In genomic region chr16:53922067-53922804, GRCh38 we compare ENCODE assay signal across 16 cellular contexts.
"Had no signal": no experiment of that assay in that cellular context is flagged by ENCODE, and none has a peak within 500 bp of the region (broad histone marks: within the 10 kb centered on the region; RNA-seq: fewer than 3 reads in every experiment).

No MANE protein-coding gene starts in this region.

- H3K27me3 Mint-ChIP-seq: activated naive CD8-positive, alpha-beta T cell; stimulated activated naive CD8-positive, alpha-beta T cell treated with anti-CD3 and anti-CD28 coated beads, Interleukin-15, Interleukin-2, amounts not matched to agents 100 ng/mL and 50 ng/mL, for 24 hours had no signal

- DNase-seq: activated CD4-positive, alpha-beta T cell treated with anti-CD3 and anti-CD28 coated beads, Interleukin-2, amount 50 U/mL, for 48 hours; activated CD8-positive, alpha-beta memory T cell treated with anti-CD3 and anti-CD28 coated beads, Interleukin-2, amount 50 U/mL, for 48 hours; activated gamma-delta T cell treated with Interleukin-2 at 50 U/mL for 16 hours; activated T-cell treated with anti-CD3 and anti-CD28 coated beads, Interleukin-2, amount 50 U/mL, for 72 hours; amniotic stem cell; foreskin keratinocyte; glutamatergic neuron; hypothalamus; left ventricle myocardium superior; mesendoderm; right cardiac atrium; upper lobe of left lung had no signal

- H3K27ac Mint-ChIP-seq: activated naive CD8-positive, alpha-beta T cell; stimulated activated naive CD8-positive, alpha-beta T cell treated with anti-CD3 and anti-CD28 coated beads, Interleukin-15, Interleukin-2, amounts not matched to agents 100 ng/mL and 50 ng/mL, for 24 hours had no signal

- H3K27ac ChIP-seq: esophagus muscularis mucosa, foreskin keratinocyte, prostate gland, upper lobe of left lung had no signal

- H3K4me1 ChIP-seq: foreskin keratinocyte, prostate gland had no signal

- H3K9me3 ChIP-seq: esophagus muscularis mucosa, prostate gland, upper lobe of left lung had no signal

- ATAC-seq: foreskin keratinocyte, left ventricle myocardium superior, right cardiac atrium had no signal

- H3K27me3 ChIP-seq: esophagus muscularis mucosa, foreskin keratinocyte, upper lobe of left lung had no signal

- H3K4me3 ChIP-seq: esophagus muscularis mucosa, prostate gland, upper lobe of left lung had no signal

- H3K9me3 Mint-ChIP-seq: activated T-cell treated with anti-CD3 and anti-CD28 coated beads, Interleukin-2, amount 50 U/mL, for 72 hours; stimulated activated naive CD8-positive, alpha-beta T cell treated with anti-CD3 and anti-CD28 coated beads, Interleukin-15, Interleukin-2, amounts not matched to agents 100 ng/mL and 50 ng/mL, for 24 hours had no signal

- H3K4me3 Mint-ChIP-seq: activated naive CD8-positive, alpha-beta T cell; stimulated activated naive CD8-positive, alpha-beta T cell treated with anti-CD3 and anti-CD28 coated beads, Interleukin-15, Interleukin-2, amounts not matched to agents 100 ng/mL and 50 ng/mL, for 24 hours had no signal

- H3K36me3 ChIP-seq: esophagus muscularis mucosa, prostate gland, upper lobe of left lung had no signal
